30 cellular contexts compared by ENCODE assay signal in the genomic region with DNA sequence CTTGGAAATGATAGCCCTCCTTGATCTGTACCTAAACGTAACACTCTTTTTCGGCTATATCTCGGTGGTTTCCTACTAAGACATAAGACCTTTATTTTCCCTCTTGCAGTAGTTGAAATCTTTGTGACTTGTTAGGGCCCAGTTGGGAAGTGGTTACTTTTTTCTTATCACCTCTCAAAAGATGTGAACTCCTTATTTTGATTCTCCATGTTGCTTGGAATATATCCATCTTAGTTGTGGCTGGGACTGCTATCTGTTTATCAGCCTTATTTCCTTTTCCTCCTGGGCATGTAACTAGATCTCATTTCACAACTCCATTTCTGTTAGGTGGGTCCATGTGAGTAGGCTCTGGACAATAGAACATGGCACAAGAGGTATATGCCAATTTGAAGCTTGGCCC. TPM values are rescaled to one million over a fixed set of nuclear protein-coding genes. Genes with fewer than 3 reads are reported as not detected.
"Had no signal": no experiment of that assay in that cellular context is flagged by ENCODE, and none has a peak within 500 bp of the region (broad histone marks: within the 10 kb centered on the region; RNA-seq: fewer than 3 reads in every experiment).

No MANE protein-coding gene starts in this region.

- H3K4me3 Mint-ChIP-seq: naive thymus-derived CD8-positive, alpha-beta T cell; nephron; neural crest cell; stimulated activated naive B cell treated with anti-CD40 and anti-IgM and Interleukin-4, amounts not matched to agents 10 μg/mL and 1 μg/mL and 100 μg/mL, for 72 hours had no signal

- H3K9me3 ChIP-seq: lower lobe of right lung, pancreas, prostate gland, stomach, testis, thyroid gland, transverse colon, upper lobe of left lung, vagina had no signal

- H3K9me3 Mint-ChIP-seq: naive thymus-derived CD8-positive, alpha-beta T cell; nephron; neural crest cell; stimulated activated naive B cell treated with anti-CD40 and anti-IgM and Interleukin-4, amounts not matched to agents 10 μg/mL and 1 μg/mL and 100 μg/mL, for 72 hours had no signal

- ATAC-seq: left cardiac atrium; left lobe of liver; lower lobe of right lung; naive thymus-derived CD8-positive, alpha-beta T cell; pancreas; right cardiac atrium; sciatic nerve; stimulated activated naive B cell treated with anti-CD40 and anti-IgM and Interleukin-4, amounts not matched to agents 10 μg/mL and 1 μg/mL and 100 μg/mL, for 72 hours; stimulated activated naive CD8-positive, alpha-beta T cell treated with anti-CD3 and anti-CD28 coated beads, Interleukin-15, Interleukin-2, amounts not matched to agents 100 U/mL and 50 U/mL, for 24 hours had no signal

- H3K36me3 ChIP-seq: lower lobe of right lung, pancreas, prostate gland, stomach, thyroid gland, transverse colon, upper lobe of left lung, vagina had no signal

- FAIRE-seq: keratinocyte, pancreas had no signal

- H3K4me3 ChIP-seq: lower lobe of right lung, pancreas, prostate gland, skin epidermis, stomach, testis, thyroid gland, transverse colon, upper lobe of left lung, vagina had no signal

- H3K27ac ChIP-seq: lower lobe of right lung, pancreas, prostate gland, skin epidermis, stomach, testis, thyroid gland, transverse colon, upper lobe of left lung, vagina had no signal

- H3K4me1 ChIP-seq: prostate gland, testis, vagina had no signal

- DNase-seq: kidney glomerular epithelial cell; left cardiac atrium; lower lobe of right lung; mammary epithelial cell; mesenchymal stem cell; naive thymus-derived CD8-positive, alpha-beta T cell; nucleus accumbens; pancreas; posterior cingulate gyrus; retina; right cardiac atrium; stimulated activated CD4-positive, alpha-beta T cell treated with anti-CD3 and anti-CD28 coated beads, Interleukin-12 subunit alpha, Interleukin-12 subunit beta, amount 100 ng/mL, for 4 hours; stimulated activated CD4-positive, alpha-beta T cell treated with anti-CD3 and anti-CD28 coated beads, Interleukin-15, amount 100 ng/mL, for 24 hours; stimulated activated CD4-positive, alpha-beta T cell treated with anti-CD3 and anti-CD28 coated beads, Interleukin-2, amount 100 ng/mL, for 24 hours; stimulated activated CD4-positive, alpha-beta T cell treated with anti-CD3 and anti-CD28 coated beads, Interleukin-4, amount 100 ng/mL, for 1 hour; stimulated activated naive B cell treated with anti-CD40 and anti-IgM and Interleukin-4, amounts not matched to agents 10 μg/mL and 1 μg/mL and 100 μg/mL, for 72 hours; stimulated activated naive CD8-positive, alpha-beta T cell treated with anti-CD3 and anti-CD28 coated beads, Interleukin-15, Interleukin-2, amounts not matched to agents 100 U/mL and 50 U/mL, for 24 hours; stomach; testis; thyroid gland; transverse colon; upper lobe of left lung had no signal

- H3K27ac Mint-ChIP-seq: naive thymus-derived CD8-positive, alpha-beta T cell; nephron; stimulated activated naive B cell treated with anti-CD40 and anti-IgM and Interleukin-4, amounts not matched to agents 10 μg/mL and 1 μg/mL and 100 μg/mL, for 72 hours had no signal

- H3K36me3 Mint-ChIP-seq: naive thymus-derived CD8-positive, alpha-beta T cell; stimulated activated naive B cell treated with anti-CD40 and anti-IgM and Interleukin-4, amounts not matched to agents 10 μg/mL and 1 μg/mL and 100 μg/mL, for 72 hours had no signal

- H3K27me3 ChIP-seq: pancreas, testis, thyroid gland, transverse colon, upper lobe of left lung, vagina had no signal

RNA-seq across cellular contexts. Expression of gene CPED1, which starts 4.1 kb away (rescaled TPM):
- total RNA-seq: naive thymus-derived CD8-positive, alpha-beta T cell had no signal
- polyA plus RNA-seq: naive thymus-derived CD8-positive, alpha-beta T cell had no signal
